ENCODE assay signal across 21 cellular contexts in the genomic region with DNA sequence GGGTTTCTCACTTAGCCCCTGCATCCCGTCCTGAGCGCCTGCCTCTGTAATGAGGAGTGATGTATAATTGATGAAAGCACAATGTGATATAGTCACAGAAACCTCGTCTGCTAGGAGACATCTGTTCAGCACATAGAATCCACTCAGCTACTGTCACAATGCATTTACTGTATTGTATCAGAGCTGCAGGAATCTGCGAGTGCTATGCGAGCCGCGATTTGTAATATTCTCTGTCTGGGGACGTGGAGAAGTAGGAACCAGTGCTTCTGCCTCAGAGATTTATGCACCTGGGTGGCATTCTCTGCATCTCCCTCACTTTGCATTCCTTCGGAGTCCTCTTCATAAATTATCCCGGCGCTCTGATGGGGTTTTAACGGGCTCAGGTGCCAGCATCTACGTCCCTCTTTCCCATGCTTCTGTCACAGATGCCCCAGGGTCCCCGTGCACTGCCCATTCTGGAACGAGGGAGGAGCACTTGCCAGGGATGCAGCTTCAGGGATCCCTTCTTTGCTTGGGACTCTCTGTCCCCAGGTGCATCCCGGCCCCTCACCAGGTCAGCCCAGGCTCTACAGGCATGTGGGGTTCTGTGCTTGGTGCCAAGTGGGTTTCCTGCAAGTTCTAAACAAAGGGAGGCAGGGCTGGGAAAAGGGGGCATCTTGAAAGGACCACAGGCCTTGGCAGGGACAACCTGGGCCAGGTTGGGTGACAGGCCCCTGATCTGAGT.
DNase-seq lines count a peak whose midpoint lies in the region; ATAC-seq and TF ChIP-seq lines count a peak whose summit lies in the region.
"Had no signal": no experiment of that assay in that cellular context is flagged by ENCODE, and none has a peak within 500 bp of the region (broad histone marks: within the 10 kb centered on the region; RNA-seq: fewer than 3 reads in every experiment).

No MANE protein-coding gene starts in this region.

- peaks cover 3% of the 10 kb centered on the region for H3K9me3 Mint-ChIP-seq in glutamatergic neuron (ENCODE audit: unreplicated experiment)
- H3K9me3 Mint-ChIP-seq in naive thymus-derived CD8-positive, alpha-beta T cell: no peaks in the 10 kb centered on the region
- H3K9me3 Mint-ChIP-seq: CD4-positive, CD25-positive, alpha-beta regulatory T cell; GM23338 had no signal

- DNase-seq in cardiac septum (ENCODE audit: low spot score) (peak; percentile 72), right cardiac atrium (no peak), glutamatergic neuron (no peak), posterior vena cava (ENCODE audit: low spot score) (peak; percentile 61), superior temporal gyrus (ENCODE audit: extremely low spot score) (peak; percentile 60), H4 (ENCODE audit: low spot score) (no peak), COLO668 (lab: John Stamatoyannopoulos, UW; ENCODE audit: unreplicated experiment) (no peak)
- no peak for DNase-seq in naive thymus-derived CD8-positive, alpha-beta T cell
- DNase-seq: BE2C; CD4-positive, CD25-positive, alpha-beta regulatory T cell; COR-L47; DMS79; HCEC 1CT; KG1; NCI-H1092 treated with DMSO at 0.1 percent for 48 hours; NCI-H1436 treated with DMSO at 0.1 percent for 48 hours; NCI-H2029 treated with DMSO at 0.1 percent for 48 hours; NCI-H446; OCI-M1; SJCRH30 had no signal

- no peak overlapping the region for H3K27ac ChIP-seq in right cardiac atrium (ENCODE audit: low read length)
- H3K27ac ChIP-seq: SJCRH30 had no signal

- no peaks in the 10 kb centered on the region for H3K4me1 ChIP-seq in right cardiac atrium (ENCODE audit: control insufficient read depth, insufficient read depth, low read length)
- H3K4me1 ChIP-seq: SJCRH30 had no signal

- peak overlapping the region; percentile 3 for H3K27ac Mint-ChIP-seq in glutamatergic neuron (ENCODE audit: unreplicated experiment)
- no peak overlapping the region for H3K27ac Mint-ChIP-seq in naive thymus-derived CD8-positive, alpha-beta T cell
- H3K27ac Mint-ChIP-seq: GM23338 had no signal

- H3K4me3 Mint-ChIP-seq in glutamatergic neuron (ENCODE audit: unreplicated experiment): no peak overlapping the region
- H3K4me3 Mint-ChIP-seq in naive thymus-derived CD8-positive, alpha-beta T cell: no peak overlapping the region
- H3K4me3 Mint-ChIP-seq: CD4-positive, CD25-positive, alpha-beta regulatory T cell; GM23338 had no signal

- 78% methylated on average over 16 of the region's 16 CpGs for WGBS in right cardiac atrium

- no peak for ATAC-seq in right cardiac atrium
- no peak for ATAC-seq in naive thymus-derived CD8-positive, alpha-beta T cell

- H3K27me3 ChIP-seq in right cardiac atrium (ENCODE audit: control insufficient read depth, insufficient read depth): no peaks in the 10 kb centered on the region
- H3K27me3 ChIP-seq: BE2C, SJCRH30 had no signal

- no peak overlapping the region for H3K4me3 ChIP-seq in right cardiac atrium (ENCODE audit: low read length)
- H3K4me3 ChIP-seq: GM23338, SJCRH30 had no signal

- intact Hi-C loops in cardiac septum (cut with DNase I) (no loop called here), right cardiac atrium (cut with DNase I) (no loop called here), posterior vena cava (cut with DNase I) (no loop called here)

- POLR2A ChIA-PET in naive thymus-derived CD8-positive, alpha-beta T cell (lab: Charles Lee): no interaction called here

- H3K27me3 Mint-ChIP-seq in glutamatergic neuron (ENCODE audit: unreplicated experiment): peaks cover 10% of the 10 kb centered on the region
- peaks cover 3 to 20% (median 8%) of the 10 kb centered on the region in 5 donors for H3K27me3 Mint-ChIP-seq in naive thymus-derived CD8-positive, alpha-beta T cell

- no peaks in the 10 kb centered on the region for H3K36me3 Mint-ChIP-seq in glutamatergic neuron (ENCODE audit: unreplicated experiment)
- no peaks in the 10 kb centered on the region for H3K36me3 Mint-ChIP-seq in naive thymus-derived CD8-positive, alpha-beta T cell
- H3K36me3 Mint-ChIP-seq: CD4-positive, CD25-positive, alpha-beta regulatory T cell had no signal

- H3K9me3 ChIP-seq in right cardiac atrium (ENCODE audit: control insufficient read depth, low read length): no peaks in the 10 kb centered on the region
- H3K9me3 ChIP-seq: BE2C, SJCRH30 had no signal

- peaks cover 4% of the 10 kb centered on the region for H3K4me1 Mint-ChIP-seq in glutamatergic neuron (ENCODE audit: low read depth, unreplicated experiment)
- peaks cover 0 to 2% (median 0%) of the 10 kb centered on the region in 4 donors for H3K4me1 Mint-ChIP-seq in naive thymus-derived CD8-positive, alpha-beta T cell
- H3K4me1 Mint-ChIP-seq: CD4-positive, CD25-positive, alpha-beta regulatory T cell had no signal

- TF ChIP-seq CTCF in glutamatergic neuron (IDR thresholded peaks at IDR 0.05; ENCODE audit: partially characterized antibody, unreplicated experiment): no peak

Comparison
In these comparisons a context has a peak if more than half of its experiments do, and no peak if none do; other contexts are left out.
1. DNase-seq: peak in cardiac septum (single experiment), posterior vena cava (single experiment) and superior temporal gyrus (single experiment); none in right cardiac atrium (0 of 3), glutamatergic neuron (single experiment), H4 (single experiment), naive thymus-derived CD8-positive, alpha-beta T cell (0 of 10) and COLO668 (single experiment).